Comparison of ENCODE assay signal across 8 cellular contexts in genomic region chrX:64206556-64207162, GRCh38. TPM values are rescaled to one million over a fixed set of nuclear protein-coding genes. Genes with fewer than 3 reads are reported as not detected.
DNase-seq lines count a peak whose midpoint lies in the region; ATAC-seq and TF ChIP-seq lines count a peak whose summit lies in the region.

No MANE protein-coding gene starts in this region.

- DNase-seq in GM12865 (ENCODE audit: low read depth), result peak; percentile 41
- DNase-seq in T-cell, result peak in 3 of 34 experiments; percentile 1 to 6 (median 4)
- DNase-seq in foreskin fibroblast, result peak in 1 of 2 donors; percentile 8
- DNase-seq in sciatic nerve (ENCODE audit: low spot score), result peak; percentile 59
- no peak for DNase-seq in DMS79 (lab: John Stamatoyannopoulos, UW)
- DNase-seq in H4 (ENCODE audit: low spot score), result no peak

- CTCF ChIA-PET in T-cell (lab: Charles Lee), result no interaction called here

- H3K27me3 Mint-ChIP-seq in T-cell, result no peaks in the 10 kb centered on the region

- intact Hi-C loops in sciatic nerve (cut with DNase I), result no loop called here

- TF ChIP-seq CTCF in GM12865 (IDR thresholded peaks at IDR 0.05; ENCODE audit: insufficient read depth, low read depth, low read length, missing control alignments) (no peak), foreskin fibroblast (IDR thresholded peaks at IDR 0.05; ENCODE audit: low read depth, low read length) (no peak)

- no peaks in the 10 kb centered on the region for H3K36me3 Mint-ChIP-seq in T-cell

- H3K4me3 ChIP-seq in GM12865 (ENCODE audit: low read depth, low read length) (peak overlapping the region; percentile 70), foreskin fibroblast (ENCODE audit: low read depth in 1 of 2, low read length in 2 of 2) (peak overlapping the region; percentile 63 to 64)

- peak overlapping the region; percentile 94 for H3K27ac Mint-ChIP-seq in T-cell

- POLR2A ChIA-PET in T-cell (lab: Charles Lee), result interaction anchor here in 1 of 2 donors (0.6 kb wide), 1 partner anchor 873 kb away, joined by 3 read pairs; no protein-coding TSS in a partner anchor

- H3K4me1 Mint-ChIP-seq in T-cell, result peaks cover 11 to 25% (median 16%) of the 10 kb centered on the region in 3 donors

- H3K9me3 Mint-ChIP-seq in T-cell, result no peaks in the 10 kb centered on the region

- ATAC-seq in T-cell (replicated peaks in 1 of 4) (no peak), sciatic nerve (no peak), GM21381 (IDR thresholded peaks at IDR 0.05; ENCODE audit: unreplicated experiment) (no peak), GM21576 (IDR thresholded peaks at IDR 0.05; ENCODE audit: unreplicated experiment) (no peak)

- peak overlapping the region; percentile 87 to 92 (median 88) for H3K4me3 Mint-ChIP-seq in T-cell

RNA-seq across cellular contexts. Expression of gene AMER1, which starts 1.2 kb away (rescaled TPM):
- total RNA-seq in T-cell (1 to 10 TPM; 3.6 to 5.7 (median 4.9) TPM), sciatic nerve (6.8 TPM)
- total RNA-seq in H4 (2014; rRNA removed; shearing (Covaris generic)), result 3.4 and 4.9 TPM in 2 replicates

RNA-seq across cellular contexts. Expression of gene ASB12, which starts 23.7 kb away (rescaled TPM):
- total RNA-seq in T-cell, result under 1 TPM in 2 of 5 donors, not detected in 3; 0.20 to 0.56 TPM
- not detected for total RNA-seq in sciatic nerve
- not detected in 2 replicates for total RNA-seq in H4 (2014; rRNA removed; shearing (Covaris generic))

Comparison
In these comparisons a context has a peak if more than half of its experiments do, and no peak if none do; other contexts are left out.
1. DNase-seq: peak in GM12865 (single experiment) and sciatic nerve (single experiment); none in DMS79 (single experiment) and H4 (single experiment).